ENCODE assay signal across 23 cellular contexts in genomic region chr1:55246331-55246730, GRCh38.
"Had no signal": no experiment of that assay in that cellular context is flagged by ENCODE, and none has a peak within 500 bp of the region (broad histone marks: within the 10 kb centered on the region; RNA-seq: fewer than 3 reads in every experiment).

No MANE protein-coding gene starts in this region.

- FAIRE-seq: endometrium had no signal

- H3K27me3 ChIP-seq: dorsolateral prefrontal cortex, esophagus muscularis mucosa, gastrocnemius medialis, heart right ventricle, neutrophil, right lobe of liver, spleen, stomach, upper lobe of left lung, uterus had no signal

- H3K27ac Mint-ChIP-seq: naive thymus-derived CD8-positive, alpha-beta T cell had no signal

- ATAC-seq: gastrocnemius medialis; heart right ventricle; left colon; left ventricle myocardium superior; mucosa of descending colon; naive thymus-derived CD8-positive, alpha-beta T cell; psoas muscle; right lobe of liver had no signal

- DNase-seq: cortex of kidney; dorsolateral prefrontal cortex; effector CD8-positive, alpha-beta T cell; gastrocnemius medialis; heart right ventricle; left colon; left ventricle myocardium superior; mucosa of descending colon; naive thymus-derived CD8-positive, alpha-beta T cell; psoas muscle; retina; right lobe of liver; spleen; stimulated activated CD4-positive, alpha-beta T cell treated with anti-CD3 and anti-CD28 coated beads, Interleukin-15, amount 100 ng/mL, for 24 hours; stimulated activated CD4-positive, alpha-beta T cell treated with anti-CD3 and anti-CD28 coated beads, Interleukin-1b, Interleukin-23, amount 100 ng/mL, for 48 hours; stimulated activated CD4-positive, alpha-beta T cell treated with anti-CD3 and anti-CD28 coated beads, Interleukin-4, amount 100 ng/mL, for 4 hours; stimulated activated naive CD4-positive, alpha-beta T cell; stomach; upper lobe of left lung; uterus had no signal

- H3K4me3 ChIP-seq: dorsolateral prefrontal cortex, esophagus muscularis mucosa, gastrocnemius medialis, heart right ventricle, mucosa of descending colon, psoas muscle, right lobe of liver, spleen, stomach, upper lobe of left lung, uterus had no signal

- H3K4me1 ChIP-seq: uterus had no signal

- H3K36me3 Mint-ChIP-seq: naive thymus-derived CD8-positive, alpha-beta T cell had no signal

- H3K9me3 ChIP-seq: esophagus muscularis mucosa, gastrocnemius medialis, heart right ventricle, mucosa of descending colon, neutrophil, psoas muscle, right lobe of liver, spleen, stomach, upper lobe of left lung, uterus had no signal

- H3K9me3 Mint-ChIP-seq: naive thymus-derived CD8-positive, alpha-beta T cell had no signal

- H3K36me3 ChIP-seq: esophagus muscularis mucosa, gastrocnemius medialis, heart right ventricle, neutrophil, right lobe of liver, spleen, stomach, upper lobe of left lung, uterus had no signal

- H3K4me3 Mint-ChIP-seq: naive thymus-derived CD8-positive, alpha-beta T cell had no signal

- H3K27ac ChIP-seq: dorsolateral prefrontal cortex, esophagus muscularis mucosa, gastrocnemius medialis, heart right ventricle, neutrophil, psoas muscle, right lobe of liver, spleen, stomach, upper lobe of left lung, uterus had no signal
